ENCODE assay signal across 8 cellular contexts in genomic region chr1:167533851-167534300, GRCh38.
A peak's percentile ranks its signal among the peaks of the same experiment; 100 is the strongest.
DNase-seq lines count a peak whose midpoint lies in the region; ATAC-seq and TF ChIP-seq lines count a peak whose summit lies in the region.

No MANE protein-coding gene starts in this region.

- H3K27me3 Mint-ChIP-seq in stimulated activated naive CD8-positive, alpha-beta T cell treated with anti-CD3 and anti-CD28 coated beads, Interleukin-15, amount 100 ng/mL, for 72 hours = no peaks in the 10 kb centered on the region

- H3K4me3 ChIP-seq in epithelial cell of esophagus (ENCODE audit: low read length) = no peak overlapping the region

- TF ChIP-seq CTCF in epithelial cell of esophagus (IDR thresholded peaks at IDR 0.05; ENCODE audit: insufficient read depth, low read depth, low read length, missing control alignments) = peak; percentile 93

- no peak overlapping the region for H3K4me3 Mint-ChIP-seq in stimulated activated naive CD8-positive, alpha-beta T cell treated with anti-CD3 and anti-CD28 coated beads, Interleukin-15, amount 100 ng/mL, for 72 hours

- H3K9me3 Mint-ChIP-seq in stimulated activated naive CD8-positive, alpha-beta T cell treated with anti-CD3 and anti-CD28 coated beads, Interleukin-15, amount 100 ng/mL, for 72 hours = no peaks in the 10 kb centered on the region

- peaks cover 26% of the 10 kb centered on the region for H3K4me1 Mint-ChIP-seq in stimulated activated naive CD8-positive, alpha-beta T cell treated with anti-CD3 and anti-CD28 coated beads, Interleukin-15, amount 100 ng/mL, for 72 hours

- DNase-seq in DMS 273 (lab: John Stamatoyannopoulos, UW; ENCODE audit: unreplicated experiment) (peak; percentile 87), DMS 273 treated with DMSO at 0.1 percent for 48 hours (lab: John Stamatoyannopoulos, UW) (no peak), HS-27A (ENCODE audit: low read depth) (peak; percentile 14), NOMO-1 treated with DMSO at 0.1 percent for 48 hours (lab: John Stamatoyannopoulos, UW; ENCODE audit: unreplicated experiment) (peak; percentile 43), epithelial cell of esophagus (ENCODE audit: low read depth) (peak; percentile 70), middle frontal gyrus (ENCODE audit: extremely low spot score, low spot score) (peak; percentile 59)
- DNase-seq in activated CD8-positive, alpha-beta memory T cell treated with anti-CD3 and anti-CD28 coated beads, Interleukin-2, amount 50 U/mL, for 1 hour (ENCODE audit: extremely low read depth) = peak; percentile 38
- DNase-seq in stimulated activated naive CD8-positive, alpha-beta T cell treated with anti-CD3 and anti-CD28 coated beads, Interleukin-15, amount 100 ng/mL, for 72 hours = peak; percentile 54 to 59

- ATAC-seq in stimulated activated naive CD8-positive, alpha-beta T cell treated with anti-CD3 and anti-CD28 coated beads, Interleukin-15, amount 100 ng/mL, for 72 hours = peak; percentile 80

- H3K27ac Mint-ChIP-seq in stimulated activated naive CD8-positive, alpha-beta T cell treated with anti-CD3 and anti-CD28 coated beads, Interleukin-15, amount 100 ng/mL, for 72 hours = no peak overlapping the region
